ENCODE assay signal across 1 cellular context in the genomic region with DNA sequence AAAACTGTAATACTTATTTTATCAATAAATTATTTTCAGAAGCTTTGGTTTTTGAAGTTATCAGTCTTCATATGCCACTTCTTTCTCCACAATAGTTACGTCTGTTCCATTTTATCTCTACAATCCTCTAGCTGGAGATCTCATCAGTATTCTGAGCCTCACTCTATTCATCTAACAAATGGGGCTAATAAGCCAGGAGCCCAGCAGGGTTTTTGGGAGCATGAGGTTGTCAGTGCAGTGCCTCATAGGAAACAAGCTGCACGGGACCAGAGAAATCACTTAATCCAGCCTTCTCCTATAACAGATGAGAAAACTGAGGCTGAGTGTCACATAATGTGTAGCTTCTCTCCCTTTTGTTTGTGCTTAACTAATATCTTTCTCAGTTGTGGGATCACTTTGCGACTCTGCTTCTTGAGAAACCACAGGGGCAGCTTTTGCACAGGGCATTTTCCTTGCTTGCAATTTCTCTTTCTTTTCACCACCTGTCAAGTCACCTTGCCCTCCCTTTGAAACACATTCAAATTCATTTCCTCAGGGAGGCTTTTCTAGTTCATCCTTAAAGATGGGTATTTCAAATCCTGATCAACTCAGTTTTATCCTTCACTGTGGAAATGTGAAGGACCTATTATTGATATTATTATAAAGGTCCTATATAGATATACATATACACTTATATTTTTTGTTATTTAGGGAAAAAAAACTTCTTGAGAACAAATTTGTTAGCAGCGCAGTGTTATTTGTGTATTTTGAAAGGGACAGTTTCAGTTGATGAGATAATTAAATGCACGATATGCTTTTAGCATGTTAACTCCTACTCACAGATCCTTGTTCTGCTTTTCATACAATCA.
TF ChIP-seq lines count a peak whose summit lies in the region.

No MANE protein-coding gene starts in this region.

TF ChIP-seq in GM12878, 131 proteins besides CTCF, POLR2A, EP300 and RAD21 (continued from another document):
- TF ChIP-seq, protein P1, sequence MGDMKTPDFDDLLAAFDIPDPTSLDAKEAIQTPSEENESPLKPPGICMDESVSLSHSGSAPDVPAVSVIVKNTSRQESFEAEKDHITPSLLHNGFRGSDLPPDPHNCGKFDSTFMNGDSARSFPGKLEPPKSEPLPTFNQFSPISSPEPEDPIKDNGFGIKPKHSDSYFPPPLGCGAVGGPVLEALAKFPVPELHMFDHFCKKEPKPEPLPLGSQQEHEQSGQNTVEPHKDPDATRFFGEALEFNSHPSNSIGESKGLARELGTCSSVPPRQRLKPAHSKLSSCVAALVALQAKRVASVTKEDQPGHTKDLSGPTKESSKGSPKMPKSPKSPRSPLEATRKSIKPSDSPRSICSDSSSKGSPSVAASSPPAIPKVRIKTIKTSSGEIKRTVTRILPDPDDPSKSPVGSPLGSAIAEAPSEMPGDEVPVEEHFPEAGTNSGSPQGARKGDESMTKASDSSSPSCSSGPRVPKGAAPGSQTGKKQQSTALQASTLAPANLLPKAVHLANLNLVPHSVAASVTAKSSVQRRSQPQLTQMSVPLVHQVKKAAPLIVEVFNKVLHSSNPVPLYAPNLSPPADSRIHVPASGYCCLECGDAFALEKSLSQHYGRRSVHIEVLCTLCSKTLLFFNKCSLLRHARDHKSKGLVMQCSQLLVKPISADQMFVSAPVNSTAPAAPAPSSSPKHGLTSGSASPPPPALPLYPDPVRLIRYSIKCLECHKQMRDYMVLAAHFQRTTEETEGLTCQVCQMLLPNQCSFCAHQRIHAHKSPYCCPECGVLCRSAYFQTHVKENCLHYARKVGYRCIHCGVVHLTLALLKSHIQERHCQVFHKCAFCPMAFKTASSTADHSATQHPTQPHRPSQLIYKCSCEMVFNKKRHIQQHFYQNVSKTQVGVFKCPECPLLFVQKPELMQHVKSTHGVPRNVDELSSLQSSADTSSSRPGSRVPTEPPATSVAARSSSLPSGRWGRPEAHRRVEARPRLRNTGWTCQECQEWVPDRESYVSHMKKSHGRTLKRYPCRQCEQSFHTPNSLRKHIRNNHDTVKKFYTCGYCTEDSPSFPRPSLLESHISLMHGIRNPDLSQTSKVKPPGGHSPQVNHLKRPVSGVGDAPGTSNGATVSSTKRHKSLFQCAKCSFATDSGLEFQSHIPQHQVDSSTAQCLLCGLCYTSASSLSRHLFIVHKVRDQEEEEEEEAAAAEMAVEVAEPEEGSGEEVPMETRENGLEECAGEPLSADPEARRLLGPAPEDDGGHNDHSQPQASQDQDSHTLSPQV (IDR thresholded peaks at IDR 0.05) = no peak
- TF ChIP-seq ZNF622 (IDR thresholded peaks at IDR 0.05) = no peak
- TF ChIP-seq BCL11A (IDR thresholded peaks at IDR 0.05; ENCODE audit: low read depth, low read length) = peak; percentile 68
- TF ChIP-seq ASH2L (IDR thresholded peaks at IDR 0.05; ENCODE audit: borderline replicate concordance, low read depth) = no peak
- TF ChIP-seq PML (IDR thresholded peaks at IDR 0.05; ENCODE audit: low read length) = no peak
- TF ChIP-seq, protein P2, sequence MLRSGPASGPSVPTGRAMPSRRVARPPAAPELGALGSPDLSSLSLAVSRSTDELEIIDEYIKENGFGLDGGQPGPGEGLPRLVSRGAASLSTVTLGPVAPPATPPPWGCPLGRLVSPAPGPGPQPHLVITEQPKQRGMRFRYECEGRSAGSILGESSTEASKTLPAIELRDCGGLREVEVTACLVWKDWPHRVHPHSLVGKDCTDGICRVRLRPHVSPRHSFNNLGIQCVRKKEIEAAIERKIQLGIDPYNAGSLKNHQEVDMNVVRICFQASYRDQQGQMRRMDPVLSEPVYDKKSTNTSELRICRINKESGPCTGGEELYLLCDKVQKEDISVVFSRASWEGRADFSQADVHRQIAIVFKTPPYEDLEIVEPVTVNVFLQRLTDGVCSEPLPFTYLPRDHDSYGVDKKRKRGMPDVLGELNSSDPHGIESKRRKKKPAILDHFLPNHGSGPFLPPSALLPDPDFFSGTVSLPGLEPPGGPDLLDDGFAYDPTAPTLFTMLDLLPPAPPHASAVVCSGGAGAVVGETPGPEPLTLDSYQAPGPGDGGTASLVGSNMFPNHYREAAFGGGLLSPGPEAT (IDR thresholded peaks at IDR 0.05; ENCODE audit: low read depth) = peak; percentile 62
- peak; percentile 84 for TF ChIP-seq MEF2B (IDR thresholded peaks at IDR 0.05; ENCODE audit: partially characterized antibody, poor library complexity, severe bottlenecking)
- TF ChIP-seq, protein P3, sequence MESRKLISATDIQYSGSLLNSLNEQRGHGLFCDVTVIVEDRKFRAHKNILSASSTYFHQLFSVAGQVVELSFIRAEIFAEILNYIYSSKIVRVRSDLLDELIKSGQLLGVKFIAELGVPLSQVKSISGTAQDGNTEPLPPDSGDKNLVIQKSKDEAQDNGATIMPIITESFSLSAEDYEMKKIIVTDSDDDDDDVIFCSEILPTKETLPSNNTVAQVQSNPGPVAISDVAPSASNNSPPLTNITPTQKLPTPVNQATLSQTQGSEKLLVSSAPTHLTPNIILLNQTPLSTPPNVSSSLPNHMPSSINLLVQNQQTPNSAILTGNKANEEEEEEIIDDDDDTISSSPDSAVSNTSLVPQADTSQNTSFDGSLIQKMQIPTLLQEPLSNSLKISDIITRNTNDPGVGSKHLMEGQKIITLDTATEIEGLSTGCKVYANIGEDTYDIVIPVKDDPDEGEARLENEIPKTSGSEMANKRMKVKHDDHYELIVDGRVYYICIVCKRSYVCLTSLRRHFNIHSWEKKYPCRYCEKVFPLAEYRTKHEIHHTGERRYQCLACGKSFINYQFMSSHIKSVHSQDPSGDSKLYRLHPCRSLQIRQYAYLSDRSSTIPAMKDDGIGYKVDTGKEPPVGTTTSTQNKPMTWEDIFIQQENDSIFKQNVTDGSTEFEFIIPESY (IDR thresholded peaks at IDR 0.05) = no peak
- peak; percentile 87 for TF ChIP-seq SMARCA5 (IDR thresholded peaks at IDR 0.05)
- TF ChIP-seq ATF7 (IDR thresholded peaks at IDR 0.05; ENCODE audit: low read depth) = peak; percentile 62
- TF ChIP-seq JUNB (IDR thresholded peaks at IDR 0.05) = peak; percentile 61
- TF ChIP-seq USF2 (IDR thresholded peaks at IDR 0.05; ENCODE audit: borderline replicate concordance, low read depth, low read length) = no peak
- no peak for TF ChIP-seq ESRRA (IDR thresholded peaks at IDR 0.05; ENCODE audit: low read length)
- TF ChIP-seq PAX8 (IDR thresholded peaks at IDR 0.05) = no peak
- no peak for TF ChIP-seq NR2C1 (IDR thresholded peaks at IDR 0.05)
- TF ChIP-seq, protein P4, sequence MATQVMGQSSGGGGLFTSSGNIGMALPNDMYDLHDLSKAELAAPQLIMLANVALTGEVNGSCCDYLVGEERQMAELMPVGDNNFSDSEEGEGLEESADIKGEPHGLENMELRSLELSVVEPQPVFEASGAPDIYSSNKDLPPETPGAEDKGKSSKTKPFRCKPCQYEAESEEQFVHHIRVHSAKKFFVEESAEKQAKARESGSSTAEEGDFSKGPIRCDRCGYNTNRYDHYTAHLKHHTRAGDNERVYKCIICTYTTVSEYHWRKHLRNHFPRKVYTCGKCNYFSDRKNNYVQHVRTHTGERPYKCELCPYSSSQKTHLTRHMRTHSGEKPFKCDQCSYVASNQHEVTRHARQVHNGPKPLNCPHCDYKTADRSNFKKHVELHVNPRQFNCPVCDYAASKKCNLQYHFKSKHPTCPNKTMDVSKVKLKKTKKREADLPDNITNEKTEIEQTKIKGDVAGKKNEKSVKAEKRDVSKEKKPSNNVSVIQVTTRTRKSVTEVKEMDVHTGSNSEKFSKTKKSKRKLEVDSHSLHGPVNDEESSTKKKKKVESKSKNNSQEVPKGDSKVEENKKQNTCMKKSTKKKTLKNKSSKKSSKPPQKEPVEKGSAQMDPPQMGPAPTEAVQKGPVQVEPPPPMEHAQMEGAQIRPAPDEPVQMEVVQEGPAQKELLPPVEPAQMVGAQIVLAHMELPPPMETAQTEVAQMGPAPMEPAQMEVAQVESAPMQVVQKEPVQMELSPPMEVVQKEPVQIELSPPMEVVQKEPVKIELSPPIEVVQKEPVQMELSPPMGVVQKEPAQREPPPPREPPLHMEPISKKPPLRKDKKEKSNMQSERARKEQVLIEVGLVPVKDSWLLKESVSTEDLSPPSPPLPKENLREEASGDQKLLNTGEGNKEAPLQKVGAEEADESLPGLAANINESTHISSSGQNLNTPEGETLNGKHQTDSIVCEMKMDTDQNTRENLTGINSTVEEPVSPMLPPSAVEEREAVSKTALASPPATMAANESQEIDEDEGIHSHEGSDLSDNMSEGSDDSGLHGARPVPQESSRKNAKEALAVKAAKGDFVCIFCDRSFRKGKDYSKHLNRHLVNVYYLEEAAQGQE (IDR thresholded peaks at IDR 0.05; ENCODE audit: low read depth, low read length) = no peak
- no peak for TF ChIP-seq RELA (IDR thresholded peaks at IDR 0.05; ENCODE audit: borderline replicate concordance, partially characterized antibody)
- TF ChIP-seq SKIL (IDR thresholded peaks at IDR 0.05; ENCODE audit: low read depth, poor library complexity, severe bottlenecking) = no peak
- no peak for TF ChIP-seq EZH2 (IDR thresholded peaks at IDR 0.05; ENCODE audit: borderline replicate concordance, control insufficient read depth, low read depth, low read length)
- TF ChIP-seq CHD1 (IDR thresholded peaks at IDR 0.05; ENCODE audit: low read depth, low read length) = 0 out of 2 replicates have a peak, but pooled peaks have one; percentile 81
- no peak for TF ChIP-seq RB1 (IDR thresholded peaks at IDR 0.05; ENCODE audit: borderline replicate concordance)
- peak; percentile 88 for TF ChIP-seq RUNX3 (IDR thresholded peaks at IDR 0.05; ENCODE audit: low read length)
TF ChIP-seq in GM12878: peak in this region for 37.
